Comparison of ENCODE assay signal across 8 cellular contexts in the genomic region with DNA sequence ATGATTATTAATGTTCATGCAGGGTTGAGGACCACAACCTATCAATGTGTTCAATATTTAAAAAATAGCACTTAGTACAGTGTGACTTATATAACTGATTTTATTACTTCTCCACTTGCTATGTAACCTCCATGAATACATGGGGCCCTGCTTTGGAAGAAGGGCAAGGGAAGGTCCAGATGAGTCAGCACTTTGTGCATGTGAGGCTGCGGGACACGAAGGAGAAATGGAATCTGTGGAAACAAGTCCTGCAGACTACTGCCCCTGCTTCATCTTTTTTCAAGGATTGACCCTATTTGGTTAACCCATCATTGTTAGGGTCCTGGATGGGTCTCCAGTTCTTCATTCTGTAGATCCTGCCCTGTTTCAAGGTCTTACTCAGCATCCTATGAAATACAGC. TPM values are rescaled to one million over a fixed set of nuclear protein-coding genes. Genes with fewer than 3 reads are reported as not detected.
DNase-seq lines count a peak whose midpoint lies in the region; ATAC-seq and FAIRE-seq lines count a peak whose summit lies in the region.

No MANE protein-coding gene starts in this region.

- DNase-seq in HAP-1 (ENCODE audit: low spot score in 2 of 2) (peak; percentile 45 to 61), islet precursor cell (peak; percentile 64), urothelium cell line (ENCODE audit: low spot score) (peak; percentile 59), OCI-M2 (lab: John Stamatoyannopoulos, UW; ENCODE audit: unreplicated experiment) (no peak), SIG-M5 treated with dmso at 0.1 percent for 504 hours (lab: John Stamatoyannopoulos, UW; ENCODE audit: unreplicated experiment) (no peak)
- DNase-seq in activated naive CD8-positive, alpha-beta T cell treated with anti-CD3 and anti-CD28 coated beads for 36 hours, result no peak

- no peak for ATAC-seq in HG02852 (IDR thresholded peaks at IDR 0.05; ENCODE audit: unreplicated experiment)

- no peaks in the 10 kb centered on the region for H3K27me3 ChIP-seq in ACC112 (ENCODE audit: insufficient read depth, low read length)
- H3K27me3 ChIP-seq in HAP-1 (ENCODE audit: low read depth), result no peaks in the 10 kb centered on the region

- peak; percentile 70 for FAIRE-seq in urothelium cell line (lab: Jason Lieb, UNC)

- H3K79me2 ChIP-seq in ACC112 (ENCODE audit: control insufficient read depth, insufficient read depth, low read length, unreplicated experiment), result peaks cover 51% of the 10 kb centered on the region

- peak overlapping the region; percentile 70 for H3K27ac ChIP-seq in ACC112 (ENCODE audit: low read depth, low read length)

- in situ Hi-C loops in HAP-1 (cut with MboI; ENCODE audit: low sequenced_read_pairs), result no loop called here

- no peaks in the 10 kb centered on the region for H3K9me3 ChIP-seq in HAP-1

- H3K4me1 ChIP-seq in ACC112 (ENCODE audit: control insufficient read depth, insufficient read depth, low read length, unreplicated experiment) (peaks cover 11% of the 10 kb centered on the region), HAP-1 (peaks cover 23% of the 10 kb centered on the region)

- H2AFZ ChIP-seq in ACC112 (ENCODE audit: low read length, unreplicated experiment), result no peak overlapping the region

- peaks cover 60% of the 10 kb centered on the region for H3K4me1 Mint-ChIP-seq in activated naive CD8-positive, alpha-beta T cell treated with anti-CD3 and anti-CD28 coated beads for 36 hours

- peak overlapping the region; percentile 93 for H3K4me3 Mint-ChIP-seq in activated naive CD8-positive, alpha-beta T cell treated with anti-CD3 and anti-CD28 coated beads for 36 hours

- H3K36me3 Mint-ChIP-seq in activated naive CD8-positive, alpha-beta T cell treated with anti-CD3 and anti-CD28 coated beads for 36 hours, result peaks cover 22% of the 10 kb centered on the region

- peak overlapping the region; percentile 94 for H3K27ac Mint-ChIP-seq in activated naive CD8-positive, alpha-beta T cell treated with anti-CD3 and anti-CD28 coated beads for 36 hours

- H3K4me3 ChIP-seq in ACC112 (ENCODE audit: low read depth, low read length) (peak overlapping the region; percentile 89), HAP-1 (peak overlapping the region; percentile 81)

- H3K9me3 Mint-ChIP-seq in activated naive CD8-positive, alpha-beta T cell treated with anti-CD3 and anti-CD28 coated beads for 36 hours, result no peaks in the 10 kb centered on the region

- H3K36me3 ChIP-seq in ACC112 (ENCODE audit: insufficient read depth, low read length) (peaks cover 26% of the 10 kb centered on the region), HAP-1 (replicated peaks) (peaks cover 29% of the 10 kb centered on the region)

- H3K27me3 Mint-ChIP-seq in activated naive CD8-positive, alpha-beta T cell treated with anti-CD3 and anti-CD28 coated beads for 36 hours, result no peaks in the 10 kb centered on the region

RNA-seq across cellular contexts. Expression of a gene that starts 1.6 kb away (rescaled TPM):
- 10 to 100 TPM; 19.9 to 22.5 TPM for total RNA-seq in activated naive CD8-positive, alpha-beta T cell treated with anti-CD3 and anti-CD28 coated beads for 36 hours

RNA-seq across cellular contexts. Expression of a gene that starts 56.2 kb away (rescaled TPM):
- total RNA-seq in activated naive CD8-positive, alpha-beta T cell treated with anti-CD3 and anti-CD28 coated beads for 36 hours, result 10 to 100 TPM; 16.1 to 17.1 TPM

Comparison
In these comparisons a context has a peak if more than half of its experiments do, and no peak if none do; other contexts are left out.
1. DNase-seq: peak in HAP-1 (2 of 2), islet precursor cell (single experiment) and urothelium cell line (single experiment); none in activated naive CD8-positive, alpha-beta T cell treated with anti-CD3 and anti-CD28 coated beads for 36 hours (single experiment), OCI-M2 (single experiment) and SIG-M5 treated with dmso at 0.1 percent for 504 hours (single experiment).